9 cellular contexts compared by ENCODE assay signal in genomic region chr4:15234101-15234500, GRCh38.
DNase-seq lines count a peak whose midpoint lies in the region; ATAC-seq and TF ChIP-seq lines count a peak whose summit lies in the region.
"Had no signal": no experiment of that assay in that cellular context is flagged by ENCODE, and none has a peak within 500 bp of the region (broad histone marks: within the 10 kb centered on the region; RNA-seq: fewer than 3 reads in every experiment).

No MANE protein-coding gene starts in this region.

- H3K27me3 ChIP-seq in right atrium auricular region (no peaks in the 10 kb centered on the region), tibial nerve (no peaks in the 10 kb centered on the region)
- H3K27me3 ChIP-seq: BE2C had no signal

- H3K4me3 ChIP-seq in right atrium auricular region (no peak overlapping the region), tibial nerve (no peak overlapping the region)

- no peaks in the 10 kb centered on the region for H3K27me3 Mint-ChIP-seq in activated T-cell treated with anti-CD3 and anti-CD28 coated beads, Interleukin-2, amount 50 U/mL, for 4 hours (ENCODE audit: low read depth)
- H3K27me3 Mint-ChIP-seq in activated CD8-positive, alpha-beta T cell treated with anti-CD3 and anti-CD28 coated beads, Interleukin-2, amount 10 ng/mL, durations not matched to agents 7 days and 5 days (ENCODE audit: low read depth) = peaks cover 4% of the 10 kb centered on the region

- no peaks in the 10 kb centered on the region for H3K36me3 Mint-ChIP-seq in activated T-cell treated with anti-CD3 and anti-CD28 coated beads, Interleukin-2, amount 50 U/mL, for 4 hours (ENCODE audit: insufficient read depth)
- H3K36me3 Mint-ChIP-seq in activated CD8-positive, alpha-beta T cell treated with anti-CD3 and anti-CD28 coated beads, Interleukin-2, amount 10 ng/mL, durations not matched to agents 7 days and 5 days (ENCODE audit: low read depth) = no peaks in the 10 kb centered on the region

- peak; percentile 32 to 39 for ATAC-seq in activated T-cell treated with anti-CD3 and anti-CD28 coated beads, Interleukin-2, amount 50 U/mL, for 4 hours
- no peak for ATAC-seq in activated CD8-positive, alpha-beta T cell treated with anti-CD3 and anti-CD28 coated beads, Interleukin-2, amount 10 ng/mL, durations not matched to agents 7 days and 5 days
- ATAC-seq in GM18519 (IDR thresholded peaks at IDR 0.05; ENCODE audit: low FRiP score, unreplicated experiment) (no peak), GM18502 (IDR thresholded peaks at IDR 0.05; ENCODE audit: poor library complexity, unreplicated experiment) (no peak)

- CTCF ChIA-PET in activated CD8-positive, alpha-beta T cell treated with anti-CD3 and anti-CD28 coated beads, Interleukin-2, amount 10 ng/mL, durations not matched to agents 7 days and 5 days (lab: Charles Lee) = interaction anchor here (0.5 to 9.7 kb wide), 10 partner anchors 9 to 418 kb away, joined by 3 to 148 read pairs (median 4); no protein-coding TSS in a partner anchor

- H3K4me1 ChIP-seq in right atrium auricular region (peaks cover 0 to 23% of the 10 kb centered on the region in 2 donors), tibial nerve (peaks cover 0 to 60% (median 26%) of the 10 kb centered on the region in 4 donors)
- H3K4me1 ChIP-seq: BE2C had no signal

- no peak overlapping the region for H3K4me3 Mint-ChIP-seq in activated T-cell treated with anti-CD3 and anti-CD28 coated beads, Interleukin-2, amount 50 U/mL, for 4 hours
- peak overlapping the region; percentile 5 for H3K4me3 Mint-ChIP-seq in activated CD8-positive, alpha-beta T cell treated with anti-CD3 and anti-CD28 coated beads, Interleukin-2, amount 10 ng/mL, durations not matched to agents 7 days and 5 days

- TF ChIP-seq EP300 in tibial nerve (IDR thresholded peaks at IDR 0.05) = no peak

- peak overlapping the region; percentile 43 for H3K27ac Mint-ChIP-seq in activated CD8-positive, alpha-beta T cell treated with anti-CD3 and anti-CD28 coated beads, Interleukin-2, amount 10 ng/mL, durations not matched to agents 7 days and 5 days

- no peaks in the 10 kb centered on the region for H3K36me3 ChIP-seq in right atrium auricular region
- no peaks in the 10 kb centered on the region for H3K36me3 ChIP-seq in tibial nerve
- H3K36me3 ChIP-seq: BE2C had no signal

- no peaks in the 10 kb centered on the region for H3K9me3 ChIP-seq in right atrium auricular region
- H3K9me3 ChIP-seq in tibial nerve = no peaks in the 10 kb centered on the region
- H3K9me3 ChIP-seq: BE2C had no signal

- no peak for DNase-seq in activated T-cell treated with anti-CD3 and anti-CD28 coated beads, Interleukin-2, amount 50 U/mL, for 4 hours
- DNase-seq in activated T-cell treated with anti-CD3 and anti-CD28 coated beads, Interleukin-2, amount 50 U/mL, for 48 hours = no peak
- DNase-seq in activated CD8-positive, alpha-beta T cell treated with anti-CD3 and anti-CD28 coated beads, Interleukin-2, amount 10 ng/mL, durations not matched to agents 7 days and 5 days = no peak
- DNase-seq in right atrium auricular region (ENCODE audit: low spot score) (no peak), tibial nerve (ENCODE audit: low spot score in 2 of 2) (no peak), NCI-H446 (lab: John Stamatoyannopoulos, UW) (no peak)
- DNase-seq: BE2C had no signal

- H3K4me1 Mint-ChIP-seq in activated T-cell treated with anti-CD3 and anti-CD28 coated beads, Interleukin-2, amount 50 U/mL, for 4 hours (ENCODE audit: low read depth) = peaks cover 25% of the 10 kb centered on the region
- H3K4me1 Mint-ChIP-seq in activated CD8-positive, alpha-beta T cell treated with anti-CD3 and anti-CD28 coated beads, Interleukin-2, amount 10 ng/mL, durations not matched to agents 7 days and 5 days (ENCODE audit: low read depth) = peaks cover 31% of the 10 kb centered on the region

- POLR2A ChIA-PET in activated CD8-positive, alpha-beta T cell treated with anti-CD3 and anti-CD28 coated beads, Interleukin-2, amount 10 ng/mL, durations not matched to agents 7 days and 5 days (lab: Charles Lee) = no interaction called here

- WGBS in tibial nerve, 2 donors = 55 to 60% methylated on average over 5 of the region's 5 CpGs

- H3K27ac ChIP-seq in right atrium auricular region (peak overlapping the region; percentile 19 to 56), tibial nerve (peak overlapping the region in 3 of 4 donors; percentile 59 to 73 (median 66))

- TF ChIP-seq CTCF in right atrium auricular region (IDR thresholded peaks at IDR 0.05) (no peak), tibial nerve (IDR thresholded peaks at IDR 0.05) (no peak)

- H3K9me3 Mint-ChIP-seq in activated T-cell treated with anti-CD3 and anti-CD28 coated beads, Interleukin-2, amount 50 U/mL, for 4 hours = no peaks in the 10 kb centered on the region
- H3K9me3 Mint-ChIP-seq in activated CD8-positive, alpha-beta T cell treated with anti-CD3 and anti-CD28 coated beads, Interleukin-2, amount 10 ng/mL, durations not matched to agents 7 days and 5 days (ENCODE audit: insufficient read depth) = no peaks in the 10 kb centered on the region

- no peak for TF ChIP-seq POLR2A in tibial nerve (IDR thresholded peaks at IDR 0.05)

Comparison
In these comparisons a context has a peak if more than half of its experiments do, and no peak if none do; other contexts are left out.
1. ATAC-seq: peak in activated T-cell treated with anti-CD3 and anti-CD28 coated beads, Interleukin-2, amount 50 U/mL, for 4 hours (2 of 2); none in activated CD8-positive, alpha-beta T cell treated with anti-CD3 and anti-CD28 coated beads, Interleukin-2, amount 10 ng/mL, durations not matched to agents 7 days and 5 days (single experiment), GM18519 (single experiment) and GM18502 (single experiment).